30 cellular contexts compared by ENCODE assay signal in the genomic region with DNA sequence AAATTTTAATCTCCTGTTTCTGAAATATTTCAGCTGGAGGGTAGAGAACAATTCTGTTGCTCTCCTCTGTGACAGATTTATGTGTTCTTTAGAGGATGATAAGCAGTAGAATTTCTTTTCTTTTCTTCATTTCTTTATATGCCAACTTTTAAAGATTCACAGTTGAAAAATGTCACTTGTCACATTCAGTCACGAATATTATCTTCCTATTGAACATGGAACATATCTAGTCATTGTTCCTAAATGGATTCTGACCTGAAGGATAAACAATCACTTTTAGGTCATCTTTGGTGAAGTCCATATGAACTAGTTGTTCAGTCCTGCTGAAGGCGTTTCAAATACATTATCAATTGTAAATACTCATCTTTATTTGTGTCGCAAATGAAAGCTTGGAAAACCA.
"Had no signal": no experiment of that assay in that cellular context is flagged by ENCODE, and none has a peak within 500 bp of the region (broad histone marks: within the 10 kb centered on the region; RNA-seq: fewer than 3 reads in every experiment).

No MANE protein-coding gene starts in this region.

- H3K9ac ChIP-seq: neural progenitor cell had no signal

- H3K36me3 Mint-ChIP-seq: activated naive CD8-positive, alpha-beta T cell treated with anti-CD3 and anti-CD28 coated beads for 36 hours; brain; natural killer cell; neural progenitor cell had no signal

- H3K4me1 ChIP-seq: adrenal gland, heart right ventricle, left lung, lower lobe of right lung, right atrium auricular region, suprapubic skin had no signal

- H3K27me3 ChIP-seq: adrenal gland, cardiac muscle cell, dorsolateral prefrontal cortex, heart right ventricle, left lung, neural progenitor cell, right atrium auricular region, suprapubic skin, tibial artery had no signal

- H3K4me2 ChIP-seq: neural progenitor cell had no signal

- H2AFZ ChIP-seq: neural progenitor cell had no signal

- H3K4me1 Mint-ChIP-seq: brain, natural killer cell had no signal

- H3K9me3 Mint-ChIP-seq: activated naive CD4-positive, alpha-beta T cell treated with anti-CD3 and anti-CD28 coated beads for 36 hours; activated naive CD8-positive, alpha-beta T cell treated with anti-CD3 and anti-CD28 coated beads for 36 hours; activated T-helper 1 cell treated with anti-CD3 and anti-CD28 coated beads, Interleukin-12 subunit alpha, Interleukin-12 subunit beta, Interleukin-2, Interleukin-4 antibody, amounts not matched to agents 30 ng/mL and 10 ng/mL and 1 ng/mL, durations not matched to agents 14 hours and 24 hours and 36 hours; brain; natural killer cell; neural progenitor cell; T-helper 1 cell treated with Interleukin-12 subunit alpha and Interleukin-12 subunit beta and Interleukin-4 antibody, amounts not matched to agents 30 μg/mL and 1 μg/mL, for 36 hours had no signal

- H3K27ac Mint-ChIP-seq: activated naive CD4-positive, alpha-beta T cell treated with anti-CD3 and anti-CD28 coated beads for 36 hours; activated naive CD8-positive, alpha-beta T cell treated with anti-CD3 and anti-CD28 coated beads for 36 hours; activated T-helper 1 cell treated with anti-CD3 and anti-CD28 coated beads, Interleukin-12 subunit alpha, Interleukin-12 subunit beta, Interleukin-2, Interleukin-4 antibody, amounts not matched to agents 30 ng/mL and 10 ng/mL and 1 ng/mL, durations not matched to agents 14 hours and 24 hours and 36 hours; brain; natural killer cell; neural progenitor cell; T-helper 1 cell treated with Interleukin-12 subunit alpha and Interleukin-12 subunit beta and Interleukin-4 antibody, amounts not matched to agents 30 μg/mL and 1 μg/mL, for 36 hours had no signal

- H3K27me3 Mint-ChIP-seq: activated naive CD8-positive, alpha-beta T cell treated with anti-CD3 and anti-CD28 coated beads for 36 hours had no signal

- ATAC-seq: activated CD4-positive, CD25-positive, alpha-beta regulatory T cell treated with anti-CD3 and anti-CD28 coated beads, Interleukin-2, amount 50 U/mL, for 24 hours; heart right ventricle; left lung; lower lobe of right lung; natural killer cell had no signal

- H3K36me3 ChIP-seq: adrenal gland, cardiac muscle cell, heart right ventricle, left lung, lower lobe of right lung, neural progenitor cell, right atrium auricular region, suprapubic skin, tibial artery, WERI-Rb-1 had no signal

- H3K27ac ChIP-seq: adrenal gland, cardiac muscle cell, coronary artery, dorsolateral prefrontal cortex, heart right ventricle, left lung, lower lobe of right lung, neural progenitor cell, right atrium auricular region, suprapubic skin, tibial artery, WERI-Rb-1 had no signal

- H3K4me3 ChIP-seq: adrenal gland, cardiac muscle cell, coronary artery, dorsolateral prefrontal cortex, heart right ventricle, left lung, lower lobe of right lung, neural progenitor cell, right atrium auricular region, suprapubic skin, tibial artery had no signal

- DNase-seq: activated CD4-positive, alpha-beta T cell treated with anti-CD3 and anti-CD28 coated beads for 48 hours; activated CD4-positive, alpha-beta T cell treated with anti-CD3 and anti-CD28 coated beads, Interleukin-2, amount 50 U/mL, for 48 hours; activated CD8-positive, alpha-beta memory T cell treated with anti-CD3 and anti-CD28 coated beads for 24 hours; activated effector memory CD4-positive, alpha-beta T cell treated with anti-CD3 and anti-CD28 coated beads, Interleukin-2, amount 50 U/mL, for 16 hours; activated naive CD4-positive, alpha-beta T cell treated with anti-CD3 and anti-CD28 coated beads for 36 hours; activated naive CD8-positive, alpha-beta T cell treated with anti-CD3 and anti-CD28 coated beads for 36 hours; activated T-cell treated with anti-CD3 and anti-CD28 coated beads, Interleukin-2, amount 50 U/mL, for 1 hour; adrenal gland; aorta; dorsolateral prefrontal cortex; effector memory CD4-positive, alpha-beta T cell; heart right ventricle; left lung; lower lobe of right lung; mesenchymal stem cell; natural killer cell; occipital lobe; stimulated activated naive CD4-positive, alpha-beta T cell; T1000; tibial artery; WERI-Rb-1 had no signal

- H3K9me3 ChIP-seq: adrenal gland, heart right ventricle, left lung, lower lobe of right lung, right atrium auricular region, suprapubic skin, tibial artery had no signal

- H3K4me3 Mint-ChIP-seq: activated naive CD4-positive, alpha-beta T cell treated with anti-CD3 and anti-CD28 coated beads for 36 hours; activated naive CD8-positive, alpha-beta T cell treated with anti-CD3 and anti-CD28 coated beads for 36 hours; activated T-helper 1 cell treated with anti-CD3 and anti-CD28 coated beads, Interleukin-12 subunit alpha, Interleukin-12 subunit beta, Interleukin-2, Interleukin-4 antibody, amounts not matched to agents 30 ng/mL and 10 ng/mL and 1 ng/mL, durations not matched to agents 14 hours and 24 hours and 36 hours; brain; natural killer cell; neural progenitor cell; T-helper 1 cell treated with Interleukin-12 subunit alpha and Interleukin-12 subunit beta and Interleukin-4 antibody, amounts not matched to agents 30 μg/mL and 1 μg/mL, for 36 hours had no signal
